In the genomic region with DNA sequence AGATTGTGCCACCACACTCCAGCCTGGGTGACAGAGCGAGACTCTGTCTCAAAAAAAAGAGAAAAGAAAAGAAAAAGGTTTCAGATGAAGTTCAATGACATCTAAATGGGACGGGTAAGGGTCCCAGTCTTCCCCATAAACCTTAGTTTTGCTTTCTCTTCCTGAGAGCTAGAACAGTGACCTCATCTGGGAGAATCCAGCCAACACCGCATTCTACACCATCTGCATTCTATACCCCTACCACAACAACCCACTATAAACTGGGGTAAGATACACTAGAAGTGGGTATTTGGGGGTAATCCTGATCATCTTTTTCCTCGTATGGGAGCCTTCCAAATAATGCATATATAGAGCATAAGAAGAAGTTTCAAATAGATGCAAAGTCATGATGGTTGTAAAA, we compare ENCODE assay signal across 4 cellular contexts.
"Had no signal": no experiment of that assay in that cellular context is flagged by ENCODE, and none has a peak within 500 bp of the region (broad histone marks: within the 10 kb centered on the region; RNA-seq: fewer than 3 reads in every experiment).

No MANE protein-coding gene starts in this region.

- H3K9ac ChIP-seq: KMS-11 had no signal

- H3K27ac Mint-ChIP-seq: H9 had no signal

- H3K4me3 Mint-ChIP-seq: H9 had no signal

- H3K27ac ChIP-seq: KMS-11 had no signal

- DNase-seq: GOT3, H9, IMR-90 had no signal

- H3K4me2 ChIP-seq: KMS-11 had no signal
